Comparison of ENCODE assay signal across 19 cellular contexts in genomic region chr16:5054876-5055865, GRCh38. TPM values are rescaled to one million over a fixed set of nuclear protein-coding genes. Genes with fewer than 3 reads are reported as not detected.
"Had no signal": no experiment of that assay in that cellular context is flagged by ENCODE, and none has a peak within 500 bp of the region (broad histone marks: within the 10 kb centered on the region; RNA-seq: fewer than 3 reads in every experiment).

No MANE protein-coding gene starts in this region.

- H3K27me3 ChIP-seq: adrenal gland had no signal

- H3K9me3 ChIP-seq: adrenal gland had no signal

- ATAC-seq: activated CD4-positive, CD25-positive, alpha-beta regulatory T cell treated with anti-CD3 and anti-CD28 coated beads, Interleukin-2, amount 50 U/mL, for 24 hours; PC-3 had no signal

- H3K36me3 ChIP-seq: adrenal gland had no signal

- H3K27ac ChIP-seq: adrenal gland had no signal

- H3K4me3 ChIP-seq: adrenal gland had no signal

- H3K4me1 ChIP-seq: adrenal gland had no signal

- DNase-seq: activated CD4-positive, alpha-beta T cell treated with anti-CD3 and anti-CD28 coated beads for 4 hours; activated CD8-positive, alpha-beta memory T cell treated with anti-CD3 and anti-CD28 coated beads, Interleukin-2, amount 50 U/mL, for 4 hours; activated CD8-positive, alpha-beta T cell treated with anti-CD3 and anti-CD28 coated beads for 36 hours; activated naive CD4-positive, alpha-beta T cell treated with anti-CD3 and anti-CD28 coated beads, Interleukin-2, amount 50 U/mL, for 16 hours; activated naive CD8-positive, alpha-beta T cell treated with anti-CD3 and anti-CD28 coated beads, Interleukin-2, amount 10 ng/mL, durations not matched to agents 7 days and 5 days; adrenal gland; anterior cingulate cortex; KG1; NCI-H1048; NCI-H1694; NCI-H2029; NCI-H2107; NCI-H345; NCI-H510A; NCI-H526 treated with DMSO at 0.1 percent for 48 hours; PC-3; SHP77 treated with DMSO at 0.1 percent for 48 hours had no signal

RNA-seq across cellular contexts. Expression of gene C16orf89, which starts 10.6 kb away (rescaled TPM):
- total RNA-seq: activated CD8-positive, alpha-beta T cell treated with anti-CD3 and anti-CD28 coated beads for 36 hours; activated naive CD8-positive, alpha-beta T cell treated with anti-CD3 and anti-CD28 coated beads, Interleukin-2, amount 10 ng/mL, durations not matched to agents 7 days and 5 days; LHCN-M2; PC-3 had no signal
